In the genomic region with DNA sequence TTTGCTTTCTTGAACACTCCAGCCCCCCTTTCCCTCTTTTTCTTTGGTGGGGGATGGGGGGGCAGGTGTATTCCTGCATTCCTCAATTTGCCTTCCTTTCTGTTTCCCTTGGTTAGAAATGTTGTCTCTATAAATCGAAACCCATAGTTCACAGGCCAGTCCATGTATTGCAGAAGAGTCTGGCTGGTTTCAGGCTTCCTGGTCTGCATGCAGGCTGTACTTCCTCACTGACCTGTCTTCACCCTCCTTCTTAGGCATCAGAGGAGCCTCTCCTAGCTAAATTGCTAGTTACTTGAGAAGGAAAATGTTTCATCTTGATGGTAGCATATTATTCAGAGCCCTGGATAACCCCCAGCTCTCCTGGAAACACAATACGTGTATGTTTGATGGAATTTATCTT, we compare ENCODE assay signal across 17 cellular contexts.
"Had no signal": no experiment of that assay in that cellular context is flagged by ENCODE, and none has a peak within 500 bp of the region (broad histone marks: within the 10 kb centered on the region; RNA-seq: fewer than 3 reads in every experiment).

No MANE protein-coding gene starts in this region.

- DNase-seq: activated CD4-positive, alpha-beta T cell treated with anti-CD3 and anti-CD28 coated beads for 48 hours; activated CD8-positive, alpha-beta T cell treated with anti-CD3 and anti-CD28 coated beads for 36 hours; activated effector memory CD4-positive, alpha-beta T cell treated with Interleukin-2 at 50 U/mL for 16 hours; activated naive CD4-positive, alpha-beta T cell treated with anti-CD3 and anti-CD28 coated beads, Interleukin-2, amount 50 U/mL, for 16 hours; activated T-cell treated with anti-CD3 and anti-CD28 coated beads, Interleukin-2, amount 50 U/mL, for 4 hours; esophagus squamous epithelium; kidney glomerular epithelial cell; naive thymus-derived CD4-positive, alpha-beta T cell; nucleus accumbens; posterior cingulate gyrus; retina; stimulated activated CD4-positive, alpha-beta T cell treated with anti-CD3 and anti-CD28 coated beads, Interleukin-2, amount 100 ng/mL, for 48 hours; stimulated activated naive B cell treated with anti-CD40 and anti-IgM and Interleukin-4, amounts not matched to agents 10 μg/mL and 1 μg/mL and 100 μg/mL, for 72 hours; T-helper 2 cell; tibial artery had no signal

- H3K27me3 ChIP-seq: esophagus squamous epithelium had no signal

- H3K27ac ChIP-seq: esophagus squamous epithelium, tibial artery had no signal

- H3K4me1 Mint-ChIP-seq: naive thymus-derived CD4-positive, alpha-beta T cell; stimulated activated naive B cell treated with anti-CD40 and anti-IgM and Interleukin-4, amounts not matched to agents 10 μg/mL and 1 μg/mL and 100 μg/mL, for 72 hours had no signal

- H3K9me3 ChIP-seq: esophagus squamous epithelium, tibial artery had no signal

- H3K36me3 ChIP-seq: esophagus squamous epithelium, tibial artery had no signal

- H3K27ac Mint-ChIP-seq: activated CD8-positive, alpha-beta T cell treated with anti-CD3 and anti-CD28 coated beads for 36 hours; naive thymus-derived CD4-positive, alpha-beta T cell; stimulated activated naive B cell treated with anti-CD40 and anti-IgM and Interleukin-4, amounts not matched to agents 10 μg/mL and 1 μg/mL and 100 μg/mL, for 72 hours; WTC11 had no signal

- H3K36me3 Mint-ChIP-seq: naive thymus-derived CD4-positive, alpha-beta T cell; stimulated activated naive B cell treated with anti-CD40 and anti-IgM and Interleukin-4, amounts not matched to agents 10 μg/mL and 1 μg/mL and 100 μg/mL, for 72 hours; WTC11 had no signal

- H3K4me1 ChIP-seq: esophagus squamous epithelium had no signal

- H3K9me3 Mint-ChIP-seq: activated CD8-positive, alpha-beta T cell treated with anti-CD3 and anti-CD28 coated beads for 36 hours; activated T-cell treated with anti-CD3 and anti-CD28 coated beads, Interleukin-2, amount 50 U/mL, for 4 hours; naive thymus-derived CD4-positive, alpha-beta T cell; stimulated activated naive B cell treated with anti-CD40 and anti-IgM and Interleukin-4, amounts not matched to agents 10 μg/mL and 1 μg/mL and 100 μg/mL, for 72 hours had no signal

- H3K4me3 Mint-ChIP-seq: activated CD8-positive, alpha-beta T cell treated with anti-CD3 and anti-CD28 coated beads for 36 hours; activated T-cell treated with anti-CD3 and anti-CD28 coated beads, Interleukin-2, amount 50 U/mL, for 4 hours; naive thymus-derived CD4-positive, alpha-beta T cell; stimulated activated naive B cell treated with anti-CD40 and anti-IgM and Interleukin-4, amounts not matched to agents 10 μg/mL and 1 μg/mL and 100 μg/mL, for 72 hours; WTC11 had no signal

- H3K4me3 ChIP-seq: esophagus squamous epithelium, lung, tibial artery had no signal

- ATAC-seq: activated CD8-positive, alpha-beta T cell treated with anti-CD3 and anti-CD28 coated beads for 36 hours; activated T-cell treated with anti-CD3 and anti-CD28 coated beads, Interleukin-2, amount 50 U/mL, for 4 hours; naive thymus-derived CD4-positive, alpha-beta T cell; stimulated activated naive B cell treated with anti-CD40 and anti-IgM and Interleukin-4, amounts not matched to agents 10 μg/mL and 1 μg/mL and 100 μg/mL, for 72 hours; WTC11 had no signal
